Comparison of ENCODE assay signal across 9 cellular contexts in the genomic region with DNA sequence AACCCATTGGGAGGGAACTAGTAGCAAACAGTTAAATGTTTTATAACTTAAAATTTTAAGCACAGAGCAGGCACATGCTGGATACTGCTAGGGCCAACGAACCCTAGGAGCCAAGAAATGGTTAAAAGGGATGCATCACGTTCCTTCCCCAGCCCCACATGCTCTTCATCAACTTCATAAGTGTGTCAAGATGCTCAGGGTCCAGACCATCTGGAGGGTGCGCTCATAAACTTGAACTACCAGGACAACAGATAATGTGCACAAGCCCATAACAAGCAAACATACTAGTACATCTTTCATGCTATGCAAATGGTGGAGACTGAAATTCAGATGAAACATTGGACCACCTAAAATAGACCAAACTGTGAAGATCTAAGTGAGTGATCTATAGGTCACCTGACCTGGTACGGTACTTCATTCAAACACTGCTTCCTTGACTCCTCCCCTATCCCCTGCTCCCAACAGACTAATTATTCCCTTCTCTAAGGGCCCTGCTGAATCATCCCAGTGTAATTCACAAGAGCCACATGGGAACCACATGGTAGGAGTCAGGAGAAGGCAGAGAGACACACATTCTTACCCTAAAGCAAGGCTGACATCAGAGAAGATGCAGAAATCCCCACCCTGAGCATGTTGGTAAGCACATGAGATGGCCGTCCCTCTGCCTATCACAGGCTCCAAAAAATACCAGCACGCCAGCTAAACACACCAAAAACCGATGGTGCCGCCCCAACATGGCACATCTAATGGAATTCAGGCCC.
DNase-seq lines count a peak whose midpoint lies in the region; ATAC-seq and TF ChIP-seq lines count a peak whose summit lies in the region.
"Had no signal": no experiment of that assay in that cellular context is flagged by ENCODE, and none has a peak within 500 bp of the region (broad histone marks: within the 10 kb centered on the region; RNA-seq: fewer than 3 reads in every experiment).

No MANE protein-coding gene starts in this region.

- H3K36me3 ChIP-seq in Peyer's patch = no peaks in the 10 kb centered on the region
- H3K36me3 ChIP-seq in rectal smooth muscle tissue (ENCODE audit: control insufficient read depth, insufficient read depth, low read length) = no peaks in the 10 kb centered on the region

- H3K9ac ChIP-seq in rectal smooth muscle tissue (ENCODE audit: low read length) = no peak overlapping the region

- DNase-seq in GM04504 (ENCODE audit: low read depth) (peak; percentile 98), Peyer's patch (no peak), NCI-H187 (lab: John Stamatoyannopoulos, UW) (no peak), GF-D8 (lab: John Stamatoyannopoulos, UW) (no peak)
- DNase-seq in effector CD4-positive, alpha-beta T cell = peak; percentile 54

- TF ChIP-seq POLR2A in Peyer's patch (IDR thresholded peaks at IDR 0.05) = no peak

- TF ChIP-seq CTCF in Peyer's patch (IDR thresholded peaks at IDR 0.05) = no peak

- H3K4me1 ChIP-seq in Peyer's patch (peaks cover 6 to 62% (median 36%) of the 10 kb centered on the region in 4 donors), rectal smooth muscle tissue (ENCODE audit: control insufficient read depth, insufficient read depth, low read length) (peaks cover 28% of the 10 kb centered on the region)

- no peaks in the 10 kb centered on the region for H3K9me3 ChIP-seq in Peyer's patch

- peak overlapping the region; percentile 29 to 98 (median 60) for H3K27ac ChIP-seq in Peyer's patch
- H3K27ac ChIP-seq in rectal smooth muscle tissue (ENCODE audit: low read depth, low read length) = no peak overlapping the region
- H3K27ac ChIP-seq: VCaP had no signal

- H3K27me3 ChIP-seq in Peyer's patch = no peaks in the 10 kb centered on the region
- H3K27me3 ChIP-seq in rectal smooth muscle tissue (ENCODE audit: control insufficient read depth, insufficient read depth, low read length) = no peaks in the 10 kb centered on the region

- H3K4me3 ChIP-seq in Peyer's patch (no peak overlapping the region), rectal smooth muscle tissue (ENCODE audit: low read length) (peak overlapping the region; percentile 0)

- ATAC-seq in GM18868 (IDR thresholded peaks at IDR 0.05; ENCODE audit: unreplicated experiment) (no peak), HG03432 (IDR thresholded peaks at IDR 0.05; ENCODE audit: unreplicated experiment) (no peak)

Comparison
In these comparisons a context has a peak if more than half of its experiments do, and no peak if none do; other contexts are left out.
1. DNase-seq: peak in GM04504 (single experiment) and effector CD4-positive, alpha-beta T cell (single experiment); none in Peyer's patch (0 of 3), NCI-H187 (0 of 2) and GF-D8 (single experiment).